ENCODE assay signal across 29 cellular contexts in the genomic region with DNA sequence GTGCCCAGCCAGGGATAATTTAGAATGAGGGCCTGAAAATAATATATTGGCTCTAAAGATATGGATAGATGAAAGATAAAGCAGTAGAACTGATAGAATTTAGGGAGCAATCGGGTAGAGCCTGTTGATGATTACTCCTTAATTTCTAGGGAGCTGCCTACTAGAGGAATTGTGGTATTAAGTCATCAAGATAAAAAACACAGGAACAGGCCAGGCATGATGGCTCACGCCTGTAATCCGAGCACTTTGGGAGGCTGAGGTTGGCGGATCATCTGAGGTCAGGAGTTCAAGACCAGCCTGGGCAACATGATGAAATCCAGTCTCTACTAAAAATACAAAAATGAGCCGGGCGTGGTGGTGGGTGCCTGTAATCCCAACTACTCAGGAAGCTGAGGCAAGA.
A peak's percentile ranks its signal among the peaks of the same experiment; 100 is the strongest.
DNase-seq lines count a peak whose midpoint lies in the region; FAIRE-seq and TF ChIP-seq lines count a peak whose summit lies in the region.
"Had no signal": no experiment of that assay in that cellular context is flagged by ENCODE, and none has a peak within 500 bp of the region (broad histone marks: within the 10 kb centered on the region; RNA-seq: fewer than 3 reads in every experiment).

No MANE protein-coding gene starts in this region.

- no peaks in the 10 kb centered on the region for H3K36me3 ChIP-seq in small intestine (ENCODE audit: control insufficient read depth in 2 of 2, insufficient read depth in 2 of 2, low read length in 2 of 2)

- no peaks in the 10 kb centered on the region for H3K9me3 ChIP-seq in small intestine (ENCODE audit: control insufficient read depth, low read depth)
- H3K9me3 ChIP-seq: A549, upper lobe of left lung had no signal

- H3K27ac ChIP-seq in small intestine (ENCODE audit: low read depth in 1 of 2, low read length in 1 of 2), result no peak overlapping the region
- H3K27ac ChIP-seq: A549, hepatocyte, skin epidermis, upper lobe of left lung had no signal

- no peaks in the 10 kb centered on the region for H3K27me3 ChIP-seq in small intestine (ENCODE audit: control insufficient read depth in 2 of 2, insufficient read depth in 2 of 2, low read length in 2 of 2)
- H3K27me3 ChIP-seq: hepatocyte, upper lobe of left lung had no signal

- H3K9me3 Mint-ChIP-seq in HFFc6, result no peaks in the 10 kb centered on the region
- H3K9me3 Mint-ChIP-seq: activated CD4-positive, alpha-beta T cell treated with anti-CD3 and anti-CD28 coated beads, Interleukin-2, amount 10 ng/mL, durations not matched to agents 7 days and 5 days; activated T-cell treated with anti-CD3 and anti-CD28 coated beads, Interleukin-2, amount 50 U/mL, for 72 hours; dendritic cell treated with granulocyte-macrophage colony-stimulating factor and Interleukin-4, amounts not matched to agents 40 ng/mL and 50 ng/mL, for 4 days; naive thymus-derived CD4-positive, alpha-beta T cell had no signal

- no peak for FAIRE-seq in small intestine (lab: Jason Lieb, UNC)
- FAIRE-seq: A549, endometrium had no signal

- H3K4me1 ChIP-seq in small intestine (ENCODE audit: control insufficient read depth in 2 of 2, insufficient read depth in 1 of 2, low read depth in 1 of 2, low read length in 1 of 2), result no peaks in the 10 kb centered on the region
- H3K4me1 ChIP-seq: A549, upper lobe of left lung had no signal

- WGBS in small intestine, 3 donors, result 88 to 95% (median 91%) methylated on average over 6 of the region's 6 CpGs

- DNase-seq in AG10803 (ENCODE audit: low read depth) (peak; percentile 6), HFFc6 (peak; percentile 23), amniotic epithelial cell (ENCODE audit: low read depth) (peak; percentile 71), fibroblast of the aortic adventitia (ENCODE audit: low read depth) (peak; percentile 44), SHP77 (lab: John Stamatoyannopoulos, UW) (no peak), NCI-H2227 (lab: John Stamatoyannopoulos, UW; ENCODE audit: unreplicated experiment) (no peak), HuH-7 (ENCODE audit: low spot score) (no peak), small intestine (no peak)
- DNase-seq: activated CD4-positive, alpha-beta T cell treated with anti-CD3 and anti-CD28 coated beads, Interleukin-2, amount 10 ng/mL, durations not matched to agents 7 days and 5 days; activated CD8-positive, alpha-beta memory T cell treated with anti-CD3 and anti-CD28 coated beads, Interleukin-2, amount 10 ng/mL, durations not matched to agents 7 days and 5 days; activated naive CD4-positive, alpha-beta T cell treated with Interleukin-2 at 50 U/mL for 16 hours; activated T-cell treated with anti-CD3 and anti-CD28 coated beads, Interleukin-2, amount 50 U/mL, for 72 hours; amygdala; foreskin melanocyte; H7; naive thymus-derived CD4-positive, alpha-beta T cell; NCI-H1694; NCI-H69; RPMI8226; stimulated activated CD4-positive, alpha-beta T cell treated with anti-CD3 and anti-CD28 coated beads, Interleukin-2, amount 100 ng/mL, for 24 hours; T-helper 17 cell; upper lobe of left lung had no signal

- no peaks in the 10 kb centered on the region; the same call in none of the 2 replicates for H3K27me3 Mint-ChIP-seq in HFFc6 (ENCODE audit: insufficient read depth)
- H3K27me3 Mint-ChIP-seq: activated CD4-positive, alpha-beta T cell treated with anti-CD3 and anti-CD28 coated beads, Interleukin-2, amount 10 ng/mL, durations not matched to agents 7 days and 5 days; activated CD8-positive, alpha-beta memory T cell treated with anti-CD3 and anti-CD28 coated beads, Interleukin-2, amount 10 ng/mL, durations not matched to agents 7 days and 5 days; B cell; dendritic cell treated with granulocyte-macrophage colony-stimulating factor and Interleukin-4, amounts not matched to agents 40 ng/mL and 50 ng/mL, for 4 days; naive thymus-derived CD4-positive, alpha-beta T cell; T-helper 17 cell had no signal

- peak overlapping the region; percentile 52 for H3K27ac Mint-ChIP-seq in HFFc6
- H3K27ac Mint-ChIP-seq: activated CD4-positive, alpha-beta T cell treated with anti-CD3 and anti-CD28 coated beads, Interleukin-2, amount 10 ng/mL, durations not matched to agents 7 days and 5 days; activated CD8-positive, alpha-beta memory T cell treated with anti-CD3 and anti-CD28 coated beads, Interleukin-2, amount 10 ng/mL, durations not matched to agents 7 days and 5 days; activated T-cell treated with anti-CD3 and anti-CD28 coated beads, Interleukin-2, amount 50 U/mL, for 72 hours; B cell; dendritic cell treated with granulocyte-macrophage colony-stimulating factor and Interleukin-4, amounts not matched to agents 40 ng/mL and 50 ng/mL, for 4 days; naive thymus-derived CD4-positive, alpha-beta T cell; T-helper 17 cell had no signal

- H3K36me3 Mint-ChIP-seq in HFFc6 (ENCODE audit: low read depth), result peaks cover 5% of the 10 kb centered on the region; the same call in 1 of the 2 replicates

- TF ChIP-seq CTCF in AG10803 (conservative IDR thresholded peaks at IDR 0.05; ENCODE audit: low read length), result no peak
- TF ChIP-seq CTCF in HFFc6 (IDR thresholded peaks at IDR 0.05), result no peak
- no peak for TF ChIP-seq CTCF in fibroblast of the aortic adventitia (IDR thresholded peaks at IDR 0.05; ENCODE audit: insufficient read depth, low read length)

- no peak overlapping the region for H3K4me3 Mint-ChIP-seq in HFFc6
- H3K4me3 Mint-ChIP-seq: activated CD4-positive, alpha-beta T cell treated with anti-CD3 and anti-CD28 coated beads, Interleukin-2, amount 10 ng/mL, durations not matched to agents 7 days and 5 days; activated CD8-positive, alpha-beta memory T cell treated with anti-CD3 and anti-CD28 coated beads, Interleukin-2, amount 10 ng/mL, durations not matched to agents 7 days and 5 days; activated T-cell treated with anti-CD3 and anti-CD28 coated beads, Interleukin-2, amount 50 U/mL, for 72 hours; B cell; dendritic cell treated with granulocyte-macrophage colony-stimulating factor and Interleukin-4, amounts not matched to agents 40 ng/mL and 50 ng/mL, for 4 days; naive thymus-derived CD4-positive, alpha-beta T cell; T-helper 17 cell had no signal

- no peak overlapping the region for H3K4me3 ChIP-seq in AG10803 (ENCODE audit: low read length)
- H3K4me3 ChIP-seq in fibroblast of the aortic adventitia (ENCODE audit: low read depth, low read length), result no peak overlapping the region
- H3K4me3 ChIP-seq in small intestine (ENCODE audit: low read depth in 1 of 2, low read length in 2 of 2), result no peak overlapping the region
- H3K4me3 ChIP-seq: A549, hepatocyte, SK-N-MC, skin epidermis, upper lobe of left lung had no signal

- H3K4me1 Mint-ChIP-seq in HFFc6 (ENCODE audit: low read depth), result peaks cover 20% of the 10 kb centered on the region
- H3K4me1 Mint-ChIP-seq: B cell had no signal

Comparison
In these comparisons a context has a peak if more than half of its experiments do, and no peak if none do; other contexts are left out.
1. DNase-seq: peak in AG10803 (single experiment), HFFc6 (single experiment), amniotic epithelial cell (single experiment) and fibroblast of the aortic adventitia (single experiment); none in SHP77 (0 of 2), NCI-H2227 (single experiment), HuH-7 (single experiment) and small intestine (single experiment).